Comparison of ENCODE assay signal across 15 cellular contexts in genomic region chr15:89346516-89346915, GRCh38.
"Had no signal": no experiment of that assay in that cellular context is flagged by ENCODE, and none has a peak within 500 bp of the region (broad histone marks: within the 10 kb centered on the region; RNA-seq: fewer than 3 reads in every experiment).

No MANE protein-coding gene starts in this region.

- H3K36me3 ChIP-seq: WERI-Rb-1 had no signal

- H3K9me3 Mint-ChIP-seq: activated CD4-positive, alpha-beta T cell treated with anti-CD3 and anti-CD28 coated beads, Interleukin-2, amount 10 ng/mL, durations not matched to agents 7 days and 5 days; activated naive CD4-positive, alpha-beta T cell treated with anti-CD3 and anti-CD28 coated beads, Interleukin-2, amount 10 ng/mL, durations not matched to agents 7 days and 5 days; activated T-helper 17 cell treated with anti-CD3 and anti-CD28 coated beads, Interleukin-2, amount 50 U/mL, for 72 hours; memory B cell; stimulated activated naive CD8-positive, alpha-beta T cell treated with anti-CD3 and anti-CD28 coated beads, Interleukin-15, Interleukin-2, amounts not matched to agents 100 ng/mL and 50 ng/mL, for 24 hours had no signal

- ATAC-seq: activated T-helper 17 cell treated with anti-CD3 and anti-CD28 coated beads, Interleukin-2, amount 50 U/mL, for 72 hours had no signal

- DNase-seq: activated CD4-positive, alpha-beta T cell treated with anti-CD3 and anti-CD28 coated beads, Interleukin-2, amount 10 ng/mL, durations not matched to agents 7 days and 5 days; activated CD8-positive, alpha-beta memory T cell treated with anti-CD3 and anti-CD28 coated beads for 24 hours; activated naive CD4-positive, alpha-beta T cell treated with anti-CD3 and anti-CD28 coated beads, Interleukin-2, amount 10 ng/mL, durations not matched to agents 7 days and 5 days; central memory CD4-positive, alpha-beta T cell; cortex of kidney; erythroblast; hypothalamus; stimulated activated CD4-positive, alpha-beta T cell treated with anti-CD3 and anti-CD28 coated beads, Interleukin-4, amount 100 ng/mL, for 1 hour; stimulated activated CD8-positive, alpha-beta memory T cell treated with anti-CD3 and anti-CD28 coated beads, Interleukin-4, amount 100 ng/mL, for 48 hours; T-helper 1 cell; WERI-Rb-1 had no signal

- H3K36me3 Mint-ChIP-seq: activated naive CD4-positive, alpha-beta T cell treated with anti-CD3 and anti-CD28 coated beads, Interleukin-2, amount 10 ng/mL, durations not matched to agents 7 days and 5 days; memory B cell had no signal

- H3K4me3 Mint-ChIP-seq: activated CD4-positive, alpha-beta T cell treated with anti-CD3 and anti-CD28 coated beads, Interleukin-2, amount 10 ng/mL, durations not matched to agents 7 days and 5 days; activated naive CD4-positive, alpha-beta T cell treated with anti-CD3 and anti-CD28 coated beads, Interleukin-2, amount 10 ng/mL, durations not matched to agents 7 days and 5 days; activated T-helper 17 cell treated with anti-CD3 and anti-CD28 coated beads, Interleukin-2, amount 50 U/mL, for 72 hours; memory B cell; nephron; stimulated activated naive CD8-positive, alpha-beta T cell treated with anti-CD3 and anti-CD28 coated beads, Interleukin-15, Interleukin-2, amounts not matched to agents 100 ng/mL and 50 ng/mL, for 24 hours had no signal

- H3K4me1 Mint-ChIP-seq: activated naive CD4-positive, alpha-beta T cell treated with anti-CD3 and anti-CD28 coated beads, Interleukin-2, amount 10 ng/mL, durations not matched to agents 7 days and 5 days; memory B cell; nephron had no signal

- H3K27ac ChIP-seq: WERI-Rb-1 had no signal

- H3K27ac Mint-ChIP-seq: activated CD4-positive, alpha-beta T cell treated with anti-CD3 and anti-CD28 coated beads, Interleukin-2, amount 10 ng/mL, durations not matched to agents 7 days and 5 days; activated naive CD4-positive, alpha-beta T cell treated with anti-CD3 and anti-CD28 coated beads, Interleukin-2, amount 10 ng/mL, durations not matched to agents 7 days and 5 days; activated T-helper 17 cell treated with anti-CD3 and anti-CD28 coated beads, Interleukin-2, amount 50 U/mL, for 72 hours; memory B cell; nephron; stimulated activated naive CD8-positive, alpha-beta T cell treated with anti-CD3 and anti-CD28 coated beads, Interleukin-15, Interleukin-2, amounts not matched to agents 100 ng/mL and 50 ng/mL, for 24 hours had no signal
